ENCODE assay signal across 1 cellular context in the genomic region with DNA sequence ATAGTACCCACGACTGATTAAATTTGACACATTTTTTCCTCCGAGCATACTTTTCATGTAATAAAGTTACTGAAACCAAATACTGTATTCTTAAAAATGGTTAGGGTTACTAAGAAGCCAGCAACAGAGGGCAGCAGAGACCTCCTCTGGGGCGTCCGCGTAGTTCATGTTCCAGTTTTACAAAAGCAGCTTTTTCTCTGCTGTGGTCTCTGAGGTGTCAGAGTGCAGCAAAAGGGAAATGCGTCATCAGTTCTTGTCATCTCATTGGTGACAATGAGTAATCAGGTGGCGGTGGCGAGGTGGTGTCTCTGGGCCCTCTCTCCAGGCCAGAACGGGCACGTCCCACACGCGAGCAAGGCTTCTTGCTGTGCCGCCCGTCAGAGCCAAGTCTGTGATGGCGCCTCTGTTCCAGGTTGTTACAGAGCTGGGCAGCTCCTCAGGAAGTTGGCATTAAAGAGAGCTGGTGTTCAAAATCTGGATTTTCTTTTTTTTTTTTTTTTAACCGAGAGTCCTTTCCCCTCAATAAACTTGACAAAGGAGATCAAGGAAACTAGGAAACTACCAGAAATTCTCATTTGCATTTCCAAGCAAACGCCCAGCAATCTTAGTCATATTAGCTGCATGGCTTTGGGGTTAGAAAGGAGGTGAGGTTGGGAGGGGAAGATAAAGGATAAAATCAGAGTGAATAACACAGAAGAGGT.
TF ChIP-seq lines count a peak whose summit lies in the region.

No MANE protein-coding gene starts in this region.

TF ChIP-seq in HepG2, 621 proteins besides CTCF, POLR2A, EP300 and RAD21 (continued from another document and continues in another):
- TF ChIP-seq, protein P1, sequence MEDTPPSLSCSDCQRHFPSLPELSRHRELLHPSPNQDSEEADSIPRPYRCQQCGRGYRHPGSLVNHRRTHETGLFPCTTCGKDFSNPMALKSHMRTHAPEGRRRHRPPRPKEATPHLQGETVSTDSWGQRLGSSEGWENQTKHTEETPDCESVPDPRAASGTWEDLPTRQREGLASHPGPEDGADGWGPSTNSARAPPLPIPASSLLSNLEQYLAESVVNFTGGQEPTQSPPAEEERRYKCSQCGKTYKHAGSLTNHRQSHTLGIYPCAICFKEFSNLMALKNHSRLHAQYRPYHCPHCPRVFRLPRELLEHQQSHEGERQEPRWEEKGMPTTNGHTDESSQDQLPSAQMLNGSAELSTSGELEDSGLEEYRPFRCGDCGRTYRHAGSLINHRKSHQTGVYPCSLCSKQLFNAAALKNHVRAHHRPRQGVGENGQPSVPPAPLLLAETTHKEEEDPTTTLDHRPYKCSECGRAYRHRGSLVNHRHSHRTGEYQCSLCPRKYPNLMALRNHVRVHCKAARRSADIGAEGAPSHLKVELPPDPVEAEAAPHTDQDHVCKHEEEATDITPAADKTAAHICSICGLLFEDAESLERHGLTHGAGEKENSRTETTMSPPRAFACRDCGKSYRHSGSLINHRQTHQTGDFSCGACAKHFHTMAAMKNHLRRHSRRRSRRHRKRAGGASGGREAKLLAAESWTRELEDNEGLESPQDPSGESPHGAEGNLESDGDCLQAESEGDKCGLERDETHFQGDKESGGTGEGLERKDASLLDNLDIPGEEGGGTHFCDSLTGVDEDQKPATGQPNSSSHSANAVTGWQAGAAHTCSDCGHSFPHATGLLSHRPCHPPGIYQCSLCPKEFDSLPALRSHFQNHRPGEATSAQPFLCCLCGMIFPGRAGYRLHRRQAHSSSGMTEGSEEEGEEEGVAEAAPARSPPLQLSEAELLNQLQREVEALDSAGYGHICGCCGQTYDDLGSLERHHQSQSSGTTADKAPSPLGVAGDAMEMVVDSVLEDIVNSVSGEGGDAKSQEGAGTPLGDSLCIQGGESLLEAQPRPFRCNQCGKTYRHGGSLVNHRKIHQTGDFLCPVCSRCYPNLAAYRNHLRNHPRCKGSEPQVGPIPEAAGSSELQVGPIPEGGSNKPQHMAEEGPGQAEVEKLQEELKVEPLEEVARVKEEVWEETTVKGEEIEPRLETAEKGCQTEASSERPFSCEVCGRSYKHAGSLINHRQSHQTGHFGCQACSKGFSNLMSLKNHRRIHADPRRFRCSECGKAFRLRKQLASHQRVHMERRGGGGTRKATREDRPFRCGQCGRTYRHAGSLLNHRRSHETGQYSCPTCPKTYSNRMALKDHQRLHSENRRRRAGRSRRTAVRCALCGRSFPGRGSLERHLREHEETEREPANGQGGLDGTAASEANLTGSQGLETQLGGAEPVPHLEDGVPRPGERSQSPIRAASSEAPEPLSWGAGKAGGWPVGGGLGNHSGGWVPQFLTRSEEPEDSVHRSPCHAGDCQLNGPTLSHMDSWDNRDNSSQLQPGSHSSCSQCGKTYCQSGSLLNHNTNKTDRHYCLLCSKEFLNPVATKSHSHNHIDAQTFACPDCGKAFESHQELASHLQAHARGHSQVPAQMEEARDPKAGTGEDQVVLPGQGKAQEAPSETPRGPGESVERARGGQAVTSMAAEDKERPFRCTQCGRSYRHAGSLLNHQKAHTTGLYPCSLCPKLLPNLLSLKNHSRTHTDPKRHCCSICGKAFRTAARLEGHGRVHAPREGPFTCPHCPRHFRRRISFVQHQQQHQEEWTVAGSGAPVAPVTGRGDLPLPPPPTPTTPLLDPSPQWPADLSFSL (CRISPR knock-in tag; IDR thresholded peaks at IDR 0.05), result no peak
- TF ChIP-seq IRF2 (CRISPR knock-in tag; IDR thresholded peaks at IDR 0.05), result peak; percentile 85
- no peak for TF ChIP-seq JARID2 (CRISPR knock-in tag; IDR thresholded peaks at IDR 0.05; ENCODE audit: insufficient replicate concordance)
- TF ChIP-seq EED (CRISPR knock-in tag; IDR thresholded peaks at IDR 0.05), result no peak
- TF ChIP-seq ZFY (CRISPR knock-in tag; IDR thresholded peaks at IDR 0.05), result peak; percentile 87
- TF ChIP-seq, protein P2, sequence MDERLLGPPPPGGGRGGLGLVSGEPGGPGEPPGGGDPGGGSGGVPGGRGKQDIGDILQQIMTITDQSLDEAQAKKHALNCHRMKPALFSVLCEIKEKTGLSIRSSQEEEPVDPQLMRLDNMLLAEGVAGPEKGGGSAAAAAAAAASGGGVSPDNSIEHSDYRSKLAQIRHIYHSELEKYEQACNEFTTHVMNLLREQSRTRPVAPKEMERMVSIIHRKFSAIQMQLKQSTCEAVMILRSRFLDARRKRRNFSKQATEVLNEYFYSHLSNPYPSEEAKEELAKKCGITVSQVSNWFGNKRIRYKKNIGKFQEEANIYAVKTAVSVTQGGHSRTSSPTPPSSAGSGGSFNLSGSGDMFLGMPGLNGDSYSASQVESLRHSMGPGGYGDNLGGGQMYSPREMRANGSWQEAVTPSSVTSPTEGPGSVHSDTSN (CRISPR knock-in tag; IDR thresholded peaks at IDR 0.05), result no peak
- TF ChIP-seq MEIS2 (CRISPR knock-in tag; IDR thresholded peaks at IDR 0.05), result 0 out of 2 replicates have a peak, but pooled peaks have one; percentile 79
- TF ChIP-seq ZNF567 (CRISPR knock-in tag; IDR thresholded peaks at IDR 0.05; ENCODE audit: borderline replicate concordance), result peak; percentile 84; the same call in 1 of the 2 replicates
- TF ChIP-seq KLF11 (CRISPR knock-in tag; IDR thresholded peaks at IDR 0.05), result peak; percentile 78
- TF ChIP-seq ZNF879 (CRISPR knock-in tag; IDR thresholded peaks at IDR 0.05), result 0 out of 2 replicates have a peak, but pooled peaks have one; percentile 40
- TF ChIP-seq ZNF503 (CRISPR knock-in tag; IDR thresholded peaks at IDR 0.05), result peak; percentile 44; the same call in 1 of the 2 replicates
- no peak for TF ChIP-seq ZNF510 (CRISPR knock-in tag; IDR thresholded peaks at IDR 0.05; ENCODE audit: low read depth)
- TF ChIP-seq CBX5 (CRISPR knock-in tag; IDR thresholded peaks at IDR 0.05; ENCODE audit: borderline replicate concordance), result peak; percentile 79; the same call in 1 of the 2 replicates
- TF ChIP-seq HINFP (CRISPR knock-in tag; IDR thresholded peaks at IDR 0.05; ENCODE audit: low read depth), result peak; percentile 81
- no peak for TF ChIP-seq ELK4 (CRISPR knock-in tag; IDR thresholded peaks at IDR 0.05; ENCODE audit: borderline replicate concordance)
- TF ChIP-seq ZKSCAN5 (CRISPR knock-in tag; IDR thresholded peaks at IDR 0.05), result no peak
- no peak for TF ChIP-seq ZNF12 (CRISPR knock-in tag; IDR thresholded peaks at IDR 0.05)
- TF ChIP-seq ZNF589 (CRISPR knock-in tag; conservative IDR thresholded peaks at IDR 0.05), result no peak
- TF ChIP-seq NR0B2 (CRISPR knock-in tag; IDR thresholded peaks at IDR 0.05), result no peak
- peak; percentile 63; the same call in 1 of the 2 replicates for TF ChIP-seq MIER3 (CRISPR knock-in tag; IDR thresholded peaks at IDR 0.05; ENCODE audit: borderline replicate concordance)
- TF ChIP-seq, protein P3, sequence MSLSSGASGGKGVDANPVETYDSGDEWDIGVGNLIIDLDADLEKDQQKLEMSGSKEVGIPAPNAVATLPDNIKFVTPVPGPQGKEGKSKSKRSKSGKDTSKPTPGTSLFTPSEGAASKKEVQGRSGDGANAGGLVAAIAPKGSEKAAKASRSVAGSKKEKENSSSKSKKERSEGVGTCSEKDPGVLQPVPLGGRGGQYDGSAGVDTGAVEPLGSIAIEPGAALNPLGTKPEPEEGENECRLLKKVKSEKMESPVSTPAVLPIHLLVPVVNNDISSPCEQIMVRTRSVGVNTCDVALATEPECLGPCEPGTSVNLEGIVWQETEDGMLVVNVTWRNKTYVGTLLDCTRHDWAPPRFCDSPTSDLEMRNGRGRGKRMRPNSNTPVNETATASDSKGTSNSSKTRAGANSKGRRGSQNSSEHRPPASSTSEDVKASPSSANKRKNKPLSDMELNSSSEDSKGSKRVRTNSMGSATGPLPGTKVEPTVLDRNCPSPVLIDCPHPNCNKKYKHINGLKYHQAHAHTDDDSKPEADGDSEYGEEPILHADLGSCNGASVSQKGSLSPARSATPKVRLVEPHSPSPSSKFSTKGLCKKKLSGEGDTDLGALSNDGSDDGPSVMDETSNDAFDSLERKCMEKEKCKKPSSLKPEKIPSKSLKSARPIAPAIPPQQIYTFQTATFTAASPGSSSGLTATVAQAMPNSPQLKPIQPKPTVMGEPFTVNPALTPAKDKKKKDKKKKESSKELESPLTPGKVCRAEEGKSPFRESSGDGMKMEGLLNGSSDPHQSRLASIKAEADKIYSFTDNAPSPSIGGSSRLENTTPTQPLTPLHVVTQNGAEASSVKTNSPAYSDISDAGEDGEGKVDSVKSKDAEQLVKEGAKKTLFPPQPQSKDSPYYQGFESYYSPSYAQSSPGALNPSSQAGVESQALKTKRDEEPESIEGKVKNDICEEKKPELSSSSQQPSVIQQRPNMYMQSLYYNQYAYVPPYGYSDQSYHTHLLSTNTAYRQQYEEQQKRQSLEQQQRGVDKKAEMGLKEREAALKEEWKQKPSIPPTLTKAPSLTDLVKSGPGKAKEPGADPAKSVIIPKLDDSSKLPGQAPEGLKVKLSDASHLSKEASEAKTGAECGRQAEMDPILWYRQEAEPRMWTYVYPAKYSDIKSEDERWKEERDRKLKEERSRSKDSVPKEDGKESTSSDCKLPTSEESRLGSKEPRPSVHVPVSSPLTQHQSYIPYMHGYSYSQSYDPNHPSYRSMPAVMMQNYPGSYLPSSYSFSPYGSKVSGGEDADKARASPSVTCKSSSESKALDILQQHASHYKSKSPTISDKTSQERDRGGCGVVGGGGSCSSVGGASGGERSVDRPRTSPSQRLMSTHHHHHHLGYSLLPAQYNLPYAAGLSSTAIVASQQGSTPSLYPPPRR (CRISPR knock-in tag; IDR thresholded peaks at IDR 0.05; ENCODE audit: borderline replicate concordance), result peak; percentile 71; the same call in 1 of the 2 replicates
- TF ChIP-seq NFYC (CRISPR knock-in tag; IDR thresholded peaks at IDR 0.05), result peak; percentile 78
- TF ChIP-seq RELA (CRISPR knock-in tag; IDR thresholded peaks at IDR 0.05), result no peak
- peak; percentile 68; the same call in 1 of the 2 replicates for TF ChIP-seq MYC (CRISPR knock-in tag; IDR thresholded peaks at IDR 0.05; ENCODE audit: borderline replicate concordance)
- no peak for TF ChIP-seq ZNF660 (CRISPR knock-in tag; IDR thresholded peaks at IDR 0.05; ENCODE audit: borderline replicate concordance, low read depth)
- TF ChIP-seq DDIT3 (CRISPR knock-in tag; IDR thresholded peaks at IDR 0.05), result no peak; the same call in 1 of the 2 replicates
- TF ChIP-seq SP1 (IDR thresholded peaks at IDR 0.05), result no peak
- TF ChIP-seq SP1 (CRISPR knock-in tag; IDR thresholded peaks at IDR 0.05), result no peak; the same call in 1 of the 2 replicates
- TF ChIP-seq NBN (conservative IDR thresholded peaks at IDR 0.05), result no peak
- TF ChIP-seq PATZ1 (CRISPR knock-in tag; IDR thresholded peaks at IDR 0.05), result 0 out of 2 replicates have a peak, but pooled peaks have one; percentile 28
